8 cellular contexts compared by ENCODE assay signal in the genomic region with DNA sequence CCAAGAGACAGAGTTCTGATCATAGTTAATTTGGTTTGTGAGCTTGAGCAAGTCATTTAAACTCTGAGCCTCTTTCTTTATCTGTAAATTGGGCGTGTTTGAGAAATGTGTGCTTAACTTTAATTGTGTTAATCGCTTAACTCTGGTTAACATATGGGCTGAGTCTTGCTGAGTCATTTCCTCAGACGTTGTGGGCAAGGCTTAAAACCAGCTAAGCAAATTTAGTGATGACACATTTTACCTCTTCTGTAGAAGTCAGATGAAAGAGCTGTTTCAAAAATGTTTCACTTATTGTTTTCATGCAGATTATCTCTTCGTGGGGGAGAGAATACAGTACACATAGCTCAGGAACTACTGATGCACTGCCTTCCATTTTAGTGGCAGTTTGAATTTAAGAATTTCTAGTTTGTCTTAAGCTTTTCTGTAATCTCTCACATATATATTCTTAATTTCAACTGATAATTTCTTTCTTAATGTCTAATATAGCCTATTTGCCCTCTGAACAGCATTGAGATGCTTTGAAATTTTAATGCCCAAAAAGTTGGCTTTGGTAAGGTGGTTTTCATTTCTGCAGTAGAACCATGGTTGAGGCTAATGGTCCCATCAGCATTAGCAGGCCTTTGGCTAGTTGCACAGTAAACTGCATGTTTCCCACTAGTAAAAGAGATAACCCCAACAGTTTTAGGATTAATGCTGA. TPM values are rescaled to one million over a fixed set of nuclear protein-coding genes. Genes with fewer than 3 reads are reported as not detected.
DNase-seq lines count a peak whose midpoint lies in the region; ATAC-seq and TF ChIP-seq lines count a peak whose summit lies in the region.

No MANE protein-coding gene starts in this region.

- intact Hi-C loops in gastrocnemius medialis (cut with DNase I; ENCODE audit: low total_unique reads): no loop called here
- intact Hi-C loops in posterior cingulate gyrus (cut with DNase I): no loop called here

- peak overlapping the region; percentile 9 for H3K27ac ChIP-seq in endodermal cell (ENCODE audit: low read depth, low read length)
- H3K27ac ChIP-seq in gastrocnemius medialis: peak overlapping the region; percentile 15 to 66 (median 52)

- H3K4me3 ChIP-seq in endodermal cell (ENCODE audit: low read length) (peak overlapping the region; percentile 56), gastrocnemius medialis (no peak overlapping the region)

- H3K27ac Mint-ChIP-seq in endodermal cell: peak overlapping the region; percentile 84

- H3K36me3 Mint-ChIP-seq in endodermal cell (ENCODE audit: low read depth): peaks cover 10% of the 10 kb centered on the region

- peaks cover 11% of the 10 kb centered on the region for H3K4me1 ChIP-seq in endodermal cell (ENCODE audit: control insufficient read depth, insufficient read depth, low read length)
- peaks cover 70 to 71% of the 10 kb centered on the region in 2 donors for H3K4me1 ChIP-seq in gastrocnemius medialis

- ATAC-seq in GM21423 (IDR thresholded peaks at IDR 0.05; ENCODE audit: unreplicated experiment): peak; percentile 82
- peak; percentile 40 to 43 for ATAC-seq in gastrocnemius medialis

- DNase-seq in GDM1 (lab: John Stamatoyannopoulos, UW): peak; percentile 57
- peak; percentile 76 for DNase-seq in HS-5 (ENCODE audit: low read depth)
- DNase-seq in T-helper 22 cell (ENCODE audit: low read depth): peak; percentile 28
- DNase-seq in endodermal cell: no peak
- DNase-seq in gastrocnemius medialis: no peak
- no peak for DNase-seq in posterior cingulate gyrus
- DNase-seq in NCI-H2029 treated with DMSO at 0.1 percent for 48 hours (lab: John Stamatoyannopoulos, UW): no peak

- H3K27me3 Mint-ChIP-seq in endodermal cell (ENCODE audit: insufficient read depth): no peaks in the 10 kb centered on the region

- TF ChIP-seq POLR2A in gastrocnemius medialis (IDR thresholded peaks at IDR 0.05): no peak

- H3K27me3 ChIP-seq in endodermal cell (ENCODE audit: control insufficient read depth, insufficient read depth, low read length, poor library complexity, severe bottlenecking): no peaks in the 10 kb centered on the region
- H3K27me3 ChIP-seq in gastrocnemius medialis: no peaks in the 10 kb centered on the region

- WGBS in endodermal cell (ENCODE audit: insufficient coverage in 1 of 2, insufficient read length in 1 of 2), 2 experiments: 6 to 10% methylated on average over 4 of the region's 4 CpGs

- H3K9me3 ChIP-seq in endodermal cell (ENCODE audit: control insufficient read depth, low read length) (no peaks in the 10 kb centered on the region), gastrocnemius medialis (no peaks in the 10 kb centered on the region)

- peak overlapping the region; percentile 1 for H3K9ac ChIP-seq in endodermal cell (ENCODE audit: extremely low read depth, low read length, poor library complexity, severe bottlenecking)

- in situ Hi-C loops in gastrocnemius medialis (cut with MboI; ENCODE audit: low sequenced_read_pairs in 4 of 4): no loop called here

- peaks cover 48% of the 10 kb centered on the region for H3K4me1 Mint-ChIP-seq in endodermal cell

- no peak overlapping the region for H3K4me3 Mint-ChIP-seq in endodermal cell

- TF ChIP-seq CTCF in endodermal cell (conservative IDR thresholded peaks at IDR 0.05) (no peak), gastrocnemius medialis (IDR thresholded peaks at IDR 0.05 in 4 of 5, conservative IDR thresholded peaks at IDR 0.05 in 1 of 5) (no peak)

- H3K36me3 ChIP-seq in endodermal cell (ENCODE audit: control insufficient read depth, insufficient read depth, low read length) (peaks cover 36% of the 10 kb centered on the region), gastrocnemius medialis (no peaks in the 10 kb centered on the region)

- H3K9me3 Mint-ChIP-seq in endodermal cell: no peaks in the 10 kb centered on the region

RNA-seq across cellular contexts. Expression of a gene that starts 34.9 kb away (rescaled TPM):
- 100 to 1,000 TPM; 115 to 121 TPM for total RNA-seq in endodermal cell
- polyA plus RNA-seq in endodermal cell (2013, experiment 1 of 2): 102 TPM
- 95.8 TPM for polyA plus RNA-seq in endodermal cell (2013, experiment 2 of 2)
- 100 to 1,000 TPM; 138 to 234 (median 168) TPM for total RNA-seq in gastrocnemius medialis

Comparison
In these comparisons a context has a peak if more than half of its experiments do, and no peak if none do; other contexts are left out.
1. DNase-seq: peak in GDM1 (single experiment), HS-5 (single experiment) and T-helper 22 cell (single experiment); none in endodermal cell (single experiment), gastrocnemius medialis (0 of 2), posterior cingulate gyrus (0 of 10) and NCI-H2029 treated with DMSO at 0.1 percent for 48 hours (single experiment).